Comparison of ENCODE assay signal across 19 cellular contexts in the genomic region with DNA sequence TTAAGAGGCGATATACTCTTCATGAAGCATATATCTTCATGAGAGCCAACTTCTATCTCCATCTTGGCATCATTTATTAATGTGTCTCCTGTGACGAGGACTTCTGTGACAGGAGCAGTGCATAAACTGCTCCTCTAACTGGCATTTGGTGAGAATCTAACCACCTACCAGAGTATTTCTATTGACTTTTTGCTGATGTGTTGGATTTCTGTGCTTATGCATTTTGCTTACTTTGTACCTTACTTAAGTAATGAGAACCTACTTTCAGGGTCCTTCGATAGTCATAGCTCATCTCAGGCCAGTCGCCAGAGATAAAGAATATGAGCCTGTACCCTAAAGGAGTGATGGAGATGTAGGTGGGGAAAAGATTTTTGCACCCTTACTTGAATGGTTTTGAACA.
A peak's percentile ranks its signal among the peaks of the same experiment; 100 is the strongest.
DNase-seq lines count a peak whose midpoint lies in the region; ATAC-seq, FAIRE-seq and TF ChIP-seq lines count a peak whose summit lies in the region.
"Had no signal": no experiment of that assay in that cellular context is flagged by ENCODE, and none has a peak within 500 bp of the region (broad histone marks: within the 10 kb centered on the region; RNA-seq: fewer than 3 reads in every experiment).

No MANE protein-coding gene starts in this region.

- no peaks in the 10 kb centered on the region for H3K9me3 ChIP-seq in IMR-90 (ENCODE audit: control insufficient read depth, insufficient read depth, low read length)
- no peaks in the 10 kb centered on the region for H3K9me3 ChIP-seq in astrocyte (ENCODE audit: insufficient read depth, low read depth, low read length)
- no peaks in the 10 kb centered on the region for H3K9me3 ChIP-seq in thoracic aorta
- H3K9me3 ChIP-seq in lower lobe of right lung, result no peaks in the 10 kb centered on the region
- H3K9me3 ChIP-seq: BLaER1, Caco-2 had no signal

- no peaks in the 10 kb centered on the region for H3K79me2 ChIP-seq in astrocyte (ENCODE audit: insufficient read depth, low read length)

- H3K4me2 ChIP-seq in IMR-90 (ENCODE audit: low read depth, low read length), result no peak overlapping the region
- no peak overlapping the region for H3K4me2 ChIP-seq in astrocyte (ENCODE audit: low read length)
- H3K4me2 ChIP-seq: BLaER1, GM23338 had no signal

- H3K27me3 ChIP-seq in IMR-90 (ENCODE audit: control insufficient read depth, insufficient read depth, low read length), result no peaks in the 10 kb centered on the region
- no peaks in the 10 kb centered on the region for H3K27me3 ChIP-seq in astrocyte (ENCODE audit: insufficient read depth, low read length)
- no peaks in the 10 kb centered on the region for H3K27me3 ChIP-seq in thoracic aorta (replicated peaks; ENCODE audit: insufficient read depth)
- no peaks in the 10 kb centered on the region for H3K27me3 ChIP-seq in lower lobe of right lung (ENCODE audit: low read depth)
- H3K27me3 ChIP-seq: BLaER1 had no signal

- H3K4me1 Mint-ChIP-seq in astrocyte (ENCODE audit: low read depth, unreplicated experiment), result peaks cover 4% of the 10 kb centered on the region
- H3K4me1 Mint-ChIP-seq: B cell; CD4-positive, CD25-positive, alpha-beta regulatory T cell; GM23338; H9 had no signal

- H3K27ac ChIP-seq in IMR-90 (ENCODE audit: insufficient read depth, low read length) (no peak overlapping the region), astrocyte (ENCODE audit: low read depth, low read length) (no peak overlapping the region), thoracic aorta (peak overlapping the region; percentile 9 to 65), lower lobe of right lung (no peak overlapping the region)
- H3K27ac ChIP-seq: BLaER1, C4-2B had no signal

- BruUV-seq in IMR-90 (replicated peaks; lab: Mats Ljungman, UMichigan), result no TSS peak

- ATAC-seq in IMR-90 (ENCODE audit: low read depth) (no peak), thoracic aorta (ENCODE audit: insufficient number of reproducible peaks, low FRiP score, low read depth) (no peak), GM21737 (IDR thresholded peaks at IDR 0.05; ENCODE audit: unreplicated experiment) (no peak), lower lobe of right lung (no peak)
- ATAC-seq: CD8-positive, alpha-beta T cell; GM23338; HCT116 had no signal

- in situ Hi-C loops in IMR-90 (cut with MboI; ENCODE audit: low sequenced_read_pairs), result no loop called here

- POLR2A ChIA-PET in IMR-90 (lab: Charles Lee; ENCODE audit: unreplicated experiment), result no interaction called here

- no peak overlapping the region for H2BK20ac ChIP-seq in IMR-90 (ENCODE audit: low read depth, low read length)

- H4K5ac ChIP-seq in IMR-90 (ENCODE audit: low read depth, low read length), result no peak overlapping the region

- H3K9me1 ChIP-seq in IMR-90 (ENCODE audit: insufficient read depth, low read length), result no peaks in the 10 kb centered on the region

- H4K91ac ChIP-seq in IMR-90 (ENCODE audit: insufficient read depth, low read depth, low read length), result no peak overlapping the region

- DNase-seq in IMR-90, result no peak
- no peak for DNase-seq in astrocyte (ENCODE audit: low read depth)
- no peak for DNase-seq in thoracic aorta (ENCODE audit: low spot score)
- no peak for DNase-seq in lower lobe of right lung
- no peak for DNase-seq in head of caudate nucleus
- DNase-seq: Caco-2; CD4-positive, CD25-positive, alpha-beta regulatory T cell; CD8-positive, alpha-beta T cell; DMS153; DND-41; H9 had no signal

- H2BK15ac ChIP-seq in IMR-90 (ENCODE audit: low read depth, low read length), result no peak overlapping the region

- no peaks in the 10 kb centered on the region for H3K36me3 ChIP-seq in IMR-90 (ENCODE audit: control insufficient read depth, insufficient read depth, low read length)
- H3K36me3 ChIP-seq in astrocyte (ENCODE audit: insufficient read depth, low read length), result no peaks in the 10 kb centered on the region
- no peaks in the 10 kb centered on the region for H3K36me3 ChIP-seq in thoracic aorta
- no peaks in the 10 kb centered on the region for H3K36me3 ChIP-seq in lower lobe of right lung
- H3K36me3 ChIP-seq: BLaER1 had no signal

- no peak for TF ChIP-seq RAD21 in IMR-90 (IDR thresholded peaks at IDR 0.05; ENCODE audit: low read length)

- H3K14ac ChIP-seq in IMR-90 (replicated peaks; ENCODE audit: low read depth, low read length), result no peak overlapping the region

- TF ChIP-seq POLR2A in IMR-90 (IDR thresholded peaks at IDR 0.05; ENCODE audit: low read depth, low read length), result no peak

- FAIRE-seq in astrocyte (lab: Jason Lieb, UNC), result peak; percentile 34
- FAIRE-seq: G401.6, GM12892 had no signal

- no peak overlapping the region for H3K4me3 ChIP-seq in IMR-90 (ENCODE audit: insufficient read depth, low read depth, low read length)
- H3K4me3 ChIP-seq in astrocyte (ENCODE audit: insufficient read depth, low read depth, low read length), result no peak overlapping the region
- H3K4me3 ChIP-seq in thoracic aorta, result no peak overlapping the region
- no peak overlapping the region for H3K4me3 ChIP-seq in lower lobe of right lung
- H3K4me3 ChIP-seq: BLaER1, GM23338 had no signal

- no peak overlapping the region for H2AK9ac ChIP-seq in IMR-90 (replicated peaks; ENCODE audit: low read depth, low read length, poor library complexity)

- dilution Hi-C loops in IMR-90 (cut with HindIII; ENCODE audit: low sequenced_read_pairs, unreplicated experiment), result no loop called here

- no peaks in the 10 kb centered on the region for H3K36me3 Mint-ChIP-seq in astrocyte (ENCODE audit: low read depth, unreplicated experiment)
- H3K36me3 Mint-ChIP-seq: CD4-positive, CD25-positive, alpha-beta regulatory T cell; CD8-positive, alpha-beta T cell had no signal

- no peak overlapping the region for H2AFZ ChIP-seq in IMR-90 (replicated peaks; ENCODE audit: low read length, poor library complexity)
- H2AFZ ChIP-seq in astrocyte (ENCODE audit: low read depth, low read length), result no peak overlapping the region
- H2AFZ ChIP-seq: GM23338 had no signal

- H2BK120ac ChIP-seq in IMR-90 (ENCODE audit: low read depth, low read length), result no peak overlapping the region

- no peak overlapping the region for H2AK5ac ChIP-seq in IMR-90 (ENCODE audit: low read depth, low read length)

- H3K4me1 ChIP-seq in IMR-90 (ENCODE audit: control insufficient read depth, insufficient read depth, low read length) (peaks cover 2% of the 10 kb centered on the region; the same call in 1 of the 2 replicates), astrocyte (ENCODE audit: insufficient read depth, low read length) (no peaks in the 10 kb centered on the region), thoracic aorta (ENCODE audit: control insufficient read depth in 1 of 2, low read depth in 2 of 2) (peaks cover 15 to 32% of the 10 kb centered on the region in 2 donors), lower lobe of right lung (no peaks in the 10 kb centered on the region)
- H3K4me1 ChIP-seq: BLaER1, Caco-2 had no signal

- no peak for TF ChIP-seq CTCF in IMR-90 (conservative IDR thresholded peaks at IDR 0.05; ENCODE audit: low read depth, low read length)
- no peak for TF ChIP-seq CTCF in astrocyte (IDR thresholded peaks at IDR 0.05; ENCODE audit: insufficient read depth, low read depth, low read length)
- TF ChIP-seq CTCF in thoracic aorta (IDR thresholded peaks at IDR 0.05), result no peak
- TF ChIP-seq CTCF in lower lobe of right lung (IDR thresholded peaks at IDR 0.05), result no peak

- no peak overlapping the region for H3K4ac ChIP-seq in IMR-90 (ENCODE audit: low read depth, low read length)

- H3K23ac ChIP-seq in IMR-90 (ENCODE audit: low read depth, low read length), result no peak overlapping the region

- no peaks in the 10 kb centered on the region for H3K9me3 Mint-ChIP-seq in astrocyte (ENCODE audit: unreplicated experiment)
- H3K9me3 Mint-ChIP-seq: GM23338, H9 had no signal

- CTCF ChIA-PET in IMR-90 (lab: Yijun Ruan, JAX), result interaction anchor here (1.0 kb wide), 1 partner anchor 17 kb away, joined by 5 read pairs; no protein-coding TSS in a partner anchor

- no peaks in the 10 kb centered on the region for H4K20me1 ChIP-seq in IMR-90 (ENCODE audit: insufficient read depth, low read length)
- H4K20me1 ChIP-seq in astrocyte (ENCODE audit: insufficient read depth, low read length), result no peaks in the 10 kb centered on the region
- H4K20me1 ChIP-seq: BLaER1 had no signal

- no peak overlapping the region for H3K9ac ChIP-seq in IMR-90 (ENCODE audit: low read depth, low read length)
- no peak overlapping the region for H3K9ac ChIP-seq in astrocyte (ENCODE audit: low read length)
- H3K9ac ChIP-seq: BLaER1 had no signal

- H3K56ac ChIP-seq in IMR-90 (ENCODE audit: extremely low read depth, insufficient read depth, low read length), result no peak overlapping the region

- H2BK5ac ChIP-seq in IMR-90 (ENCODE audit: low read depth, low read length, poor library complexity, severe bottlenecking), result no peak overlapping the region

- no peak overlapping the region for H4K8ac ChIP-seq in IMR-90 (ENCODE audit: low read depth in 2 of 2, low read length in 2 of 2)

- H3K27me3 Mint-ChIP-seq in astrocyte (ENCODE audit: low read depth, unreplicated experiment), result no peaks in the 10 kb centered on the region
- H3K27me3 Mint-ChIP-seq: B cell; CD4-positive, CD25-positive, alpha-beta regulatory T cell had no signal

- no peaks in the 10 kb centered on the region for H3K79me1 ChIP-seq in IMR-90 (ENCODE audit: low read depth in 1 of 2, low read length in 2 of 2)

- H3K4me3 Mint-ChIP-seq in astrocyte (ENCODE audit: unreplicated experiment), result no peak overlapping the region
- H3K4me3 Mint-ChIP-seq: B cell; CD4-positive, CD25-positive, alpha-beta regulatory T cell; CD8-positive, alpha-beta T cell; GM23338; H9 had no signal

- no CpG with 5 or more reads among the region's 4 CpGs for WGBS in IMR-90 (ENCODE audit: extremely low coverage in 2 of 2, insufficient read length in 1 of 2), 2 experiments

- H3K18ac ChIP-seq in IMR-90 (ENCODE audit: low read depth, low read length), result no peak overlapping the region

- intact Hi-C loops in IMR-90 (cut with micrococcal nuclease) (no loop called here), lower lobe of right lung (cut with DNase I) (no loop called here), head of caudate nucleus (cut with DNase I) (no loop called here)

- H3K27ac Mint-ChIP-seq in astrocyte (ENCODE audit: unreplicated experiment), result no peak overlapping the region
- H3K27ac Mint-ChIP-seq: B cell; CD8-positive, alpha-beta T cell; GM23338; H9 had no signal

TF ChIP-seq in IMR-90, 13 proteins besides CTCF, POLR2A, EP300 and RAD21:
- TF ChIP-seq CHD1 (IDR thresholded peaks at IDR 0.05; ENCODE audit: low read depth, low read length), result no peak
- TF ChIP-seq MAFK (IDR thresholded peaks at IDR 0.05; ENCODE audit: low read depth, low read length), result peak; percentile 18; the same call in 1 of the 2 replicates

Comparison
In these comparisons a context has a peak if more than half of its experiments do, and no peak if none do; other contexts are left out.
1. H3K27ac ChIP-seq: peak in thoracic aorta (2 of 2); none in IMR-90 (single experiment), astrocyte (single experiment) and lower lobe of right lung (single experiment).